In the genomic region with DNA sequence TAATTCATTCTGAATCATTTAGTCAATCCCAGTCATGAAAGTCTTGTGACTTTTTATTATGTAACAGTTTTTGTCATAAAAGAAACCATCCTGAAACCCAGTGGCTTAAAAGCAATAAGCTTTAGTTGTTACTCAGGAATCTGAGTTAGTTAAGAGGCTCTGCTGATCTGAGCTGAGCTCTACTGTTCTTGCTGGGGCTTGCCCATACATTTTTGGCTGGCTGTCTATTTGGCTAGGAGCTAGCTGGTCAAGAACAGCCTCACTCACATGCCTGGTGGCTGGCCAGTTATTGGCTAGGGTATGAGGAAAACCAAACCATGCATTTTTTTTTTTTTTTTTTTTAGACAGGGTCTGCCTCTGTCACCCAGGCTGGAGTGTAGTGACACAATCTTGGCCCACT, we compare ENCODE assay signal across 14 cellular contexts. TPM values are rescaled to one million over a fixed set of nuclear protein-coding genes. Genes with fewer than 3 reads are reported as not detected.
"Had no signal": no experiment of that assay in that cellular context is flagged by ENCODE, and none has a peak within 500 bp of the region (broad histone marks: within the 10 kb centered on the region; RNA-seq: fewer than 3 reads in every experiment).

No MANE protein-coding gene starts in this region.

- ATAC-seq: activated CD4-positive, alpha-beta T cell treated with anti-CD3 and anti-CD28 coated beads for 36 hours; left lobe of liver; sciatic nerve; stimulated activated naive B cell treated with anti-CD40 and anti-IgM and Interleukin-4, amounts not matched to agents 10 μg/mL and 1 μg/mL and 100 μg/mL, for 72 hours; upper lobe of right lung had no signal

- DNase-seq: activated CD4-positive, alpha-beta memory T cell treated with anti-CD3 and anti-CD28 coated beads for 36 hours; activated CD4-positive, alpha-beta T cell treated with anti-CD3 and anti-CD28 coated beads for 36 hours; activated T-cell treated with anti-CD3 and anti-CD28 coated beads for 4 hours; amniotic stem cell; caudate nucleus; head of caudate nucleus; kidney; stimulated activated CD4-positive, alpha-beta T cell treated with anti-CD3 and anti-CD28 coated beads, Interleukin-4, amount 100 ng/mL, for 4 hours; stimulated activated naive B cell treated with anti-CD40 and anti-IgM and Interleukin-4, amounts not matched to agents 10 μg/mL and 1 μg/mL and 100 μg/mL, for 72 hours; upper lobe of right lung had no signal

- H3K4me1 ChIP-seq: upper lobe of right lung had no signal

- H3K9me3 ChIP-seq: upper lobe of right lung had no signal

- H3K36me3 ChIP-seq: upper lobe of right lung had no signal

- H3K27ac ChIP-seq: upper lobe of right lung had no signal

- H3K4me3 ChIP-seq: lung, upper lobe of right lung had no signal

RNA-seq across cellular contexts. Expression of a gene that starts 10.6 kb away (rescaled TPM):
- total RNA-seq: activated CD4-positive, alpha-beta memory T cell treated with anti-CD3 and anti-CD28 coated beads for 36 hours; activated CD4-positive, alpha-beta T cell treated with anti-CD3 and anti-CD28 coated beads for 36 hours; frontal cortex had no signal
